ENCODE assay signal across 26 cellular contexts in the genomic region with DNA sequence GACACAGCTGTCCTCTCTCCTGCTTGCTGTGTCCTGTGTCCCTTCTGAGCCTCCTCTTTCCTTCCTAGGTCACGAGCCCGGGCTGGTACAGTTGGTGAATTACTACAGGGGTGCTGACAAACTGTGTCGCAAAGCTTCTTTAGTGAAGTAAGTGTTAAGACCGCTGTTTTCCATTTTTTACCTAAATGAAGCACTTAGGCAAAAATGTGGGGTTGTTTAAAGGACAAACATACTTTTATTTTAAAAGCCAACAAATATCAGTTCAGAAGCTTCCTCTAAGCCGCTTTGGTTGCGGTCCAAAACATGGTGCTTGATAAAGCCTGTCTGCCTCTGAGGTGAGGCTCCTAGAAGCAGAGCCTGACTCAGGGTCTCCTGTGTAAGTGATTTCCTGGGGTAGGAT. TPM values are rescaled to one million over a fixed set of nuclear protein-coding genes. Genes with fewer than 3 reads are reported as not detected.
"Had no signal": no experiment of that assay in that cellular context is flagged by ENCODE, and none has a peak within 500 bp of the region (broad histone marks: within the 10 kb centered on the region; RNA-seq: fewer than 3 reads in every experiment).

No MANE protein-coding gene starts in this region.

- H3K27ac Mint-ChIP-seq: activated B cell treated with CpG ODN at 0.5 μM for 24 hours; activated naive CD4-positive, alpha-beta T cell treated with anti-CD3 and anti-CD28 coated beads, Interleukin-2, amount 50 U/mL, for 72 hours; activated T-helper 1 cell treated with anti-CD3 and anti-CD28 coated beads, Interleukin-12 subunit alpha, Interleukin-12 subunit beta, Interleukin-2, Interleukin-4 antibody, amounts not matched to agents 30 ng/mL and 10 ng/mL and 1 ng/mL, durations not matched to agents 14 hours and 24 hours and 36 hours had no signal

- H3K27me3 ChIP-seq: brain microvascular endothelial cell, cardiac muscle cell, MG63 had no signal

- H3K4me3 Mint-ChIP-seq: activated B cell treated with CpG ODN at 0.5 μM for 24 hours; activated CD8-positive, alpha-beta T cell treated with anti-CD3 and anti-CD28 coated beads for 36 hours; activated T-helper 1 cell treated with anti-CD3 and anti-CD28 coated beads, Interleukin-12 subunit alpha, Interleukin-12 subunit beta, Interleukin-2, Interleukin-4 antibody, amounts not matched to agents 30 ng/mL and 10 ng/mL and 1 ng/mL, durations not matched to agents 14 hours and 24 hours and 36 hours had no signal

- H3K27ac ChIP-seq: brain microvascular endothelial cell, cardiac muscle cell had no signal

- H3K9me3 ChIP-seq: MG63 had no signal

- H3K36me3 ChIP-seq: cardiac muscle cell had no signal

- H3K4me3 ChIP-seq: cardiac muscle cell, MG63 had no signal

- H3K9me3 Mint-ChIP-seq: activated B cell treated with CpG ODN at 0.5 μM for 24 hours; activated CD8-positive, alpha-beta T cell treated with anti-CD3 and anti-CD28 coated beads for 36 hours; activated naive CD4-positive, alpha-beta T cell treated with anti-CD3 and anti-CD28 coated beads, Interleukin-2, amount 50 U/mL, for 72 hours; activated T-helper 1 cell treated with anti-CD3 and anti-CD28 coated beads, Interleukin-12 subunit alpha, Interleukin-12 subunit beta, Interleukin-2, Interleukin-4 antibody, amounts not matched to agents 30 ng/mL and 10 ng/mL and 1 ng/mL, durations not matched to agents 14 hours and 24 hours and 36 hours had no signal

- ATAC-seq: activated CD8-positive, alpha-beta T cell treated with anti-CD3 and anti-CD28 coated beads for 36 hours; activated naive CD4-positive, alpha-beta T cell treated with anti-CD3 and anti-CD28 coated beads, Interleukin-2, amount 50 U/mL, for 72 hours had no signal

- DNase-seq: activated B cell treated with CpG ODN at 0.5 μM for 24 hours; activated CD8-positive, alpha-beta memory T cell treated with anti-CD3 and anti-CD28 coated beads, Interleukin-2, amount 50 U/mL, for 4 hours; activated CD8-positive, alpha-beta T cell treated with anti-CD3 and anti-CD28 coated beads for 36 hours; activated effector memory CD4-positive, alpha-beta T cell treated with anti-CD3 and anti-CD28 coated beads, Interleukin-2, amount 50 U/mL, for 16 hours; activated naive CD4-positive, alpha-beta T cell treated with Interleukin-2 at 50 U/mL for 16 hours; brain microvascular endothelial cell; cerebellar nuclear complex; KG1; MG63; MV-4-11; NCI-H1092 treated with DMSO at 0.1 percent for 48 hours; NCI-H1417 treated with DMSO at 0.1 percent for 48 hours; NCI-H1694; NCI-H2029; NCI-H2107; NCI-H2171 treated with DMSO at 0.1 percent for 48 hours; NCI-H226; NCI-H526; NCI-H82; SIG-M5; T-helper 2 cell; T1000 had no signal

- H3K27me3 Mint-ChIP-seq: activated B cell treated with CpG ODN at 0.5 μM for 24 hours; activated CD8-positive, alpha-beta T cell treated with anti-CD3 and anti-CD28 coated beads for 36 hours had no signal

RNA-seq across cellular contexts. Expression of gene RGPD8, which starts 52.4 kb away (rescaled TPM):
- total RNA-seq: OCI-LY7 had no signal
